Comparison of ENCODE assay signal across 22 cellular contexts in genomic region chr7:91137969-91138368, GRCh38.
A peak's percentile ranks its signal among the peaks of the same experiment; 100 is the strongest.
DNase-seq lines count a peak whose midpoint lies in the region; ATAC-seq and TF ChIP-seq lines count a peak whose summit lies in the region.
"Had no signal": no experiment of that assay in that cellular context is flagged by ENCODE, and none has a peak within 500 bp of the region (broad histone marks: within the 10 kb centered on the region; RNA-seq: fewer than 3 reads in every experiment).

No MANE protein-coding gene starts in this region.

- peaks cover 29% of the 10 kb centered on the region for H3K4me1 Mint-ChIP-seq in memory B cell
- H3K4me1 Mint-ChIP-seq: CD4-positive, alpha-beta memory T cell had no signal

- H2AK5ac ChIP-seq in neuronal stem cell (ENCODE audit: low read depth, low read length): no peak overlapping the region

- H3K27ac ChIP-seq in neuronal stem cell (replicated peaks; ENCODE audit: low read length): no peak overlapping the region
- H3K27ac ChIP-seq: A549, GM23248 had no signal

- peaks cover 5% of the 10 kb centered on the region for H3K9me3 Mint-ChIP-seq in memory B cell

- no peak overlapping the region for H4K8ac ChIP-seq in neuronal stem cell (ENCODE audit: low read depth, low read length)

- no peak overlapping the region for H3K23ac ChIP-seq in neuronal stem cell (ENCODE audit: low read depth, low read length, poor library complexity)

- H3K36me3 Mint-ChIP-seq in memory B cell: peaks cover 15% of the 10 kb centered on the region
- H3K36me3 Mint-ChIP-seq: CD4-positive, alpha-beta memory T cell had no signal

- no peak overlapping the region for H3K14ac ChIP-seq in neuronal stem cell (ENCODE audit: low read length)

- no peak overlapping the region for H3K18ac ChIP-seq in neuronal stem cell (ENCODE audit: low read length)

- H3K9me3 ChIP-seq in neuronal stem cell (replicated peaks in 1 of 2; ENCODE audit: control insufficient read depth in 2 of 2, insufficient read depth in 1 of 2, low read depth in 1 of 2, low read length in 2 of 2): peaks cover 0 to 7% of the 10 kb centered on the region in 2 donors
- H3K9me3 ChIP-seq: A549, BE2C had no signal

- H3K4ac ChIP-seq in neuronal stem cell (ENCODE audit: low read length): no peak overlapping the region

- H3K27me3 ChIP-seq in neuronal stem cell (ENCODE audit: control insufficient read depth in 3 of 3, insufficient read depth in 3 of 3, low read depth in 1 of 3, low read length in 3 of 3): no peaks in the 10 kb centered on the region
- H3K27me3 ChIP-seq: BE2C had no signal

- no CpG with 5 or more reads among the region's 1 CpG for WGBS in neuronal stem cell (ENCODE audit: extremely low coverage in 2 of 2, insufficient read length in 2 of 2, insufficient replicate concordance in 1 of 2), 2 donors

- ATAC-seq in memory B cell (ENCODE audit: low read depth): no peak
- ATAC-seq in omental fat pad (ENCODE audit: low FRiP score): no peak
- ATAC-seq: A549 had no signal

- peaks cover 20 to 47% of the 10 kb centered on the region in 2 donors for H3K4me1 ChIP-seq in neuronal stem cell (ENCODE audit: control insufficient read depth in 2 of 2, insufficient read depth in 1 of 2, low read depth in 1 of 2, low read length in 2 of 2)
- H3K4me1 ChIP-seq: A549, BE2C had no signal

- H2BK120ac ChIP-seq in neuronal stem cell (ENCODE audit: low read depth, low read length): no peak overlapping the region

- no peak overlapping the region for H2BK15ac ChIP-seq in neuronal stem cell (ENCODE audit: low read length)

- H3K27me3 Mint-ChIP-seq in memory B cell: no peaks in the 10 kb centered on the region

- no peak overlapping the region for H2AFZ ChIP-seq in neuronal stem cell (ENCODE audit: low read length)
- H2AFZ ChIP-seq: GM23248 had no signal

- no peaks in the 10 kb centered on the region for H3K36me3 ChIP-seq in neuronal stem cell (replicated peaks in 1 of 2; ENCODE audit: control insufficient read depth in 2 of 2, insufficient read depth in 2 of 2, low read length in 2 of 2)
- H3K36me3 ChIP-seq: BE2C had no signal

- no peak overlapping the region for H3K4me3 Mint-ChIP-seq in memory B cell
- H3K4me3 Mint-ChIP-seq: CD4-positive, alpha-beta memory T cell had no signal

- H3K4me2 ChIP-seq in neuronal stem cell (ENCODE audit: insufficient read depth, low read length, poor library complexity, severe bottlenecking): no peak overlapping the region
- H3K4me2 ChIP-seq: A549 had no signal

- H3K27ac Mint-ChIP-seq in memory B cell: peak overlapping the region; percentile 20

- H4K91ac ChIP-seq in neuronal stem cell (ENCODE audit: low read depth, low read length, poor library complexity): no peak overlapping the region

- no peak overlapping the region for H2BK12ac ChIP-seq in neuronal stem cell (ENCODE audit: low read length)

- no peak overlapping the region for H3K4me3 ChIP-seq in neuronal stem cell (ENCODE audit: low read length in 2 of 2)
- H3K4me3 ChIP-seq: A549, GM23248 had no signal

- no peak for TF ChIP-seq CTCF in omental fat pad (IDR thresholded peaks at IDR 0.05)

- H3K9ac ChIP-seq in neuronal stem cell (ENCODE audit: low read depth, low read length, poor library complexity): no peak overlapping the region
- H3K9ac ChIP-seq: GM23248 had no signal

- no peaks in the 10 kb centered on the region for H3K79me1 ChIP-seq in neuronal stem cell (ENCODE audit: low read depth, low read length)

- no peak overlapping the region for H2BK5ac ChIP-seq in neuronal stem cell (ENCODE audit: low read length)

- DNase-seq in NCI-H748 (lab: John Stamatoyannopoulos, UW; ENCODE audit: unreplicated experiment) (peak; percentile 8), NCI-H748 treated with DMSO at 0.1 percent for 48 hours (lab: John Stamatoyannopoulos, UW) (no peak), NCI-H69 (lab: John Stamatoyannopoulos, UW) (peak; percentile 47), memory B cell (ENCODE audit: low spot score in 2 of 2) (no peak), renal cortical epithelial cell (ENCODE audit: low read depth) (peak; percentile 33), SKM-1 (lab: John Stamatoyannopoulos, UW; ENCODE audit: unreplicated experiment) (no peak), omental fat pad (ENCODE audit: low spot score) (no peak), neuronal stem cell (ENCODE audit: low spot score) (no peak)
- DNase-seq: 8988T; ACHN; AML-193; BE2C; C1 segment of cervical spinal cord; CD4-positive, alpha-beta memory T cell; COR-L47; DMS53; DMS79 treated with DMSO at 0.1 percent for 48 hours; GF-D8; GM23248; H7; HCEC 1CT had no signal

Comparison
In these comparisons a context has a peak if more than half of its experiments do, and no peak if none do; other contexts are left out.
1. DNase-seq: peak in NCI-H748 (single experiment), NCI-H69 (single experiment) and renal cortical epithelial cell (single experiment); none in NCI-H748 treated with DMSO at 0.1 percent for 48 hours (single experiment), memory B cell (0 of 2), SKM-1 (single experiment), omental fat pad (single experiment) and neuronal stem cell (single experiment).